Comparison of ENCODE assay signal across 13 cellular contexts in the genomic region with DNA sequence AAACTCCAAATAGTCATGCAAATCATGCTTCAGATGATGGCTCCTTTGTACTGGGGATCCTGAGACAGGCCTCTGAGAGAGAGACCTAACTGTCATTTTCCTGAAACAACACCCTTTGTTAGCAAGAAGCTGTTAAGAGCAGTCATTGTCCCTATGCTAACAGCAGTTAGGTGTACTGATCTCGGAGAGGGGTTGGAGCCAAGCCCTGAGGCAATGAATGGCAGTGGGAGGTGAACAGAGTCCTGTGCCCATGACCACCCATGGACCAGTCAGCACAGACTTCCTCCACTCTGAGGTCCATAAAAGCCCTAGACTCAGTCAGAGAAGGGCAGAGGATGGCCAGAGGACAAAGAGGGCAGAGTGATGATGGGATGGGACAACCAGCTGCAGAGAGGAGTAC.
"Had no signal": no experiment of that assay in that cellular context is flagged by ENCODE, and none has a peak within 500 bp of the region (broad histone marks: within the 10 kb centered on the region; RNA-seq: fewer than 3 reads in every experiment).

No MANE protein-coding gene starts in this region.

- FAIRE-seq: islet of Langerhans had no signal

- H3K36me3 Mint-ChIP-seq: naive thymus-derived CD8-positive, alpha-beta T cell had no signal

- H3K4me3 ChIP-seq: esophagus squamous epithelium, gastroesophageal sphincter, spleen, upper lobe of right lung had no signal

- H3K4me1 ChIP-seq: esophagus squamous epithelium, gastroesophageal sphincter, spleen, upper lobe of right lung had no signal

- H3K36me3 ChIP-seq: esophagus squamous epithelium, gastroesophageal sphincter, spleen, upper lobe of right lung had no signal

- H3K4me1 Mint-ChIP-seq: naive thymus-derived CD8-positive, alpha-beta T cell had no signal

- H3K27me3 Mint-ChIP-seq: naive thymus-derived CD8-positive, alpha-beta T cell had no signal

- ATAC-seq: gastroesophageal sphincter, sciatic nerve, upper lobe of right lung had no signal

- H3K9me3 ChIP-seq: gastroesophageal sphincter, upper lobe of right lung had no signal

- H3K27ac Mint-ChIP-seq: naive thymus-derived CD8-positive, alpha-beta T cell had no signal

- DNase-seq: effector memory CD4-positive, alpha-beta T cell; esophagus squamous epithelium; foreskin fibroblast; kidney glomerular epithelial cell; posterior cingulate gyrus; spleen; stimulated activated CD4-positive, alpha-beta T cell treated with anti-CD3 and anti-CD28 coated beads, Interleukin-2, amount 100 ng/mL, for 24 hours; stimulated activated naive CD4-positive, alpha-beta T cell treated with Interleukin-2 at 50 U/mL for 16 hours; upper lobe of right lung had no signal

- H3K27me3 ChIP-seq: esophagus squamous epithelium, gastroesophageal sphincter, spleen, upper lobe of right lung had no signal

- H3K4me3 Mint-ChIP-seq: naive thymus-derived CD8-positive, alpha-beta T cell had no signal

- H3K27ac ChIP-seq: esophagus squamous epithelium, gastroesophageal sphincter, spleen, upper lobe of right lung had no signal
